22 cellular contexts compared by ENCODE assay signal in genomic region chr4:95985791-95986190, GRCh38.
"Had no signal": no experiment of that assay in that cellular context is flagged by ENCODE, and none has a peak within 500 bp of the region (broad histone marks: within the 10 kb centered on the region; RNA-seq: fewer than 3 reads in every experiment).

No MANE protein-coding gene starts in this region.

- H3K27ac ChIP-seq: SJCRH30 had no signal

- H3K4me3 ChIP-seq: SJCRH30 had no signal

- H3K9me3 ChIP-seq: SJCRH30 had no signal

- H3K27me3 ChIP-seq: SJCRH30 had no signal

- ATAC-seq: Panc1, PC-3, Right ventricle myocardium inferior, SK-N-SH treated with all-trans-retinoic acid at 6 μM for 48 hours had no signal

- H3K36me3 ChIP-seq: SJCRH30 had no signal

- DNase-seq: Karpas-422, KBM-7, MV-4-11, NCI-H1048, NCI-H1105, NCI-H1417, NCI-H1436 treated with DMSO at 0.1 percent for 48 hours, NCI-H1694, NCI-H187 treated with DMSO at 0.1 percent for 48 hours, NCI-H2029 treated with DMSO at 0.1 percent for 48 hours, NCI-H2171 treated with DMSO at 0.1 percent for 48 hours, NCI-H345, NCI-H446 treated with DMSO at 0.1 percent for 48 hours, NCI-H510A treated with DMSO at 0.1 percent for 48 hours, NCI-H526 treated with DMSO at 0.1 percent for 48 hours, NCI-H748 treated with DMSO at 0.1 percent for 48 hours, PC-3, SHP77 treated with DMSO at 0.1 percent for 48 hours, SJCRH30 had no signal
